ENCODE assay signal across 20 cellular contexts in the genomic region with DNA sequence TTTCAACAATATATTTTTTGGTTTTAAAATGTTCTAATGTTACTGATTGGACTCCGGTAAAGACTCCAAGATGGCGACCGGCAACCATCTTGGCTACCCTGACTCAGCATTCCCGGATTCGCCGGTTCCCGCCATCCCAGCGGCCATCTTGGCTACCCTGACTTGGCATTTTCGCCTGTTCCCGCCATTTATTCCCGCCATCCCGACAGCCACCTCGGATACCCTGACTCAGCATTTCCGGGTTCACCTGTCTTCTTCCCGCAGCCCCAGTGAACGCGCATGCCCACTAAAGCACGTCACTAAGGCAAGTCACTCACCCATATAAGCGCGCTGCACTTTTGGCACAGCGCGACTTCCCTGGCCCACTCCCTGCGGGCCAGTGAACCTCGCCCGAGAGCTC. TPM values are rescaled to one million over a fixed set of nuclear protein-coding genes. Genes with fewer than 3 reads are reported as not detected.
"Had no signal": no experiment of that assay in that cellular context is flagged by ENCODE, and none has a peak within 500 bp of the region (broad histone marks: within the 10 kb centered on the region; RNA-seq: fewer than 3 reads in every experiment).

No MANE protein-coding gene starts in this region.

- H3K36me3 ChIP-seq: adrenal gland, gastroesophageal sphincter, thoracic aorta, vagina had no signal

- H3K9me3 ChIP-seq: gastroesophageal sphincter, thoracic aorta, vagina had no signal

- H3K27ac Mint-ChIP-seq: activated B cell treated with CpG ODN at 0.5 μM for 24 hours; activated CD4-positive, alpha-beta T cell treated with anti-CD3 and anti-CD28 coated beads, Interleukin-2, amount 10 ng/mL, durations not matched to agents 24 days and 14 days; activated T-helper 2 cell treated with anti-CD3 and anti-CD28 coated beads, Interferon-gamma antibody, Interleukin-2, Interleukin-4, amounts not matched to agents 10 μg/mL and 5 μg/mL and 100 μg/mL, durations not matched to agents 14 hours and 24 hours and 36 hours; nephron progenitor cell; stimulated activated naive CD8-positive, alpha-beta T cell treated with anti-CD3 and anti-CD28 coated beads, Interleukin-15, amount 100 ng/mL, for 72 hours had no signal

- H3K4me1 Mint-ChIP-seq: activated B cell treated with CpG ODN at 0.5 μM for 24 hours; activated CD4-positive, alpha-beta T cell treated with anti-CD3 and anti-CD28 coated beads, Interleukin-2, amount 10 ng/mL, durations not matched to agents 24 days and 14 days; stimulated activated naive CD8-positive, alpha-beta T cell treated with anti-CD3 and anti-CD28 coated beads, Interleukin-15, amount 100 ng/mL, for 72 hours had no signal

- H3K4me3 ChIP-seq: adrenal gland, gastroesophageal sphincter, hepatocyte, thoracic aorta, vagina had no signal

- ATAC-seq: gastroesophageal sphincter; left cardiac atrium; stimulated activated naive CD8-positive, alpha-beta T cell treated with anti-CD3 and anti-CD28 coated beads, Interleukin-15, amount 100 ng/mL, for 72 hours had no signal

- H3K27me3 ChIP-seq: adrenal gland, hepatocyte, vagina had no signal

- H3K9me3 Mint-ChIP-seq: activated B cell treated with CpG ODN at 0.5 μM for 24 hours; activated CD4-positive, alpha-beta T cell treated with anti-CD3 and anti-CD28 coated beads, Interleukin-2, amount 10 ng/mL, durations not matched to agents 24 days and 14 days; activated T-helper 2 cell treated with anti-CD3 and anti-CD28 coated beads, Interferon-gamma antibody, Interleukin-2, Interleukin-4, amounts not matched to agents 10 μg/mL and 5 μg/mL and 100 μg/mL, durations not matched to agents 14 hours and 24 hours and 36 hours; stimulated activated naive CD8-positive, alpha-beta T cell treated with anti-CD3 and anti-CD28 coated beads, Interleukin-15, amount 100 ng/mL, for 72 hours had no signal

- DNase-seq: activated B cell treated with CpG ODN at 0.5 μM for 24 hours; activated CD4-positive, alpha-beta T cell treated with anti-CD3 and anti-CD28 coated beads, Interleukin-2, amount 10 ng/mL, durations not matched to agents 24 days and 14 days; activated naive CD4-positive, alpha-beta T cell treated with anti-CD3 and anti-CD28 coated beads, Interleukin-2, amount 50 U/mL, for 16 hours; activated T-cell treated with anti-CD3 and anti-CD28 coated beads for 4 hours; central memory CD4-positive, alpha-beta T cell; cortex of kidney; effector CD8-positive, alpha-beta T cell; left cardiac atrium; nephron progenitor cell; stimulated activated CD4-positive, alpha-beta T cell treated with anti-CD3 and anti-CD28 coated beads, Interleukin-4, amount 100 ng/mL, for 1 hour; stimulated activated CD8-positive, alpha-beta memory T cell treated with anti-CD3 and anti-CD28 coated beads, Interleukin-4, amount 100 ng/mL, for 48 hours; stimulated activated naive CD8-positive, alpha-beta T cell treated with anti-CD3 and anti-CD28 coated beads, Interleukin-15, amount 100 ng/mL, for 72 hours had no signal

- H3K4me3 Mint-ChIP-seq: activated B cell treated with CpG ODN at 0.5 μM for 24 hours; activated CD4-positive, alpha-beta T cell treated with anti-CD3 and anti-CD28 coated beads, Interleukin-2, amount 10 ng/mL, durations not matched to agents 24 days and 14 days; nephron progenitor cell; stimulated activated naive CD8-positive, alpha-beta T cell treated with anti-CD3 and anti-CD28 coated beads, Interleukin-15, amount 100 ng/mL, for 72 hours had no signal

- H3K27me3 Mint-ChIP-seq: activated CD4-positive, alpha-beta T cell treated with anti-CD3 and anti-CD28 coated beads, Interleukin-2, amount 10 ng/mL, durations not matched to agents 24 days and 14 days had no signal

- H3K27ac ChIP-seq: adrenal gland, gastroesophageal sphincter, hepatocyte, thoracic aorta, vagina had no signal

- H3K4me1 ChIP-seq: vagina had no signal

RNA-seq across cellular contexts. Expression of gene LRFN5, which starts 9.0 kb away (rescaled TPM):
- total RNA-seq: activated CD4-positive, alpha-beta T cell treated with anti-CD3 and anti-CD28 coated beads, Interleukin-2, amount 10 ng/mL, durations not matched to agents 24 days and 14 days; activated CD8-positive, alpha-beta memory T cell treated with anti-CD3 and anti-CD28 coated beads for 36 hours; activated T-helper 2 cell treated with anti-CD3 and anti-CD28 coated beads, Interferon-gamma antibody, Interleukin-2, Interleukin-4, amounts not matched to agents 10 μg/mL and 5 μg/mL and 100 μg/mL, durations not matched to agents 14 hours and 24 hours and 36 hours; T-helper 1 cell treated with Interleukin-12 subunit alpha and Interleukin-12 subunit beta and Interleukin-4 antibody, amounts not matched to agents 30 ng/mL and 1 ng/mL, for 36 hours had no signal
